1 cellular context compared by ENCODE assay signal in the genomic region with DNA sequence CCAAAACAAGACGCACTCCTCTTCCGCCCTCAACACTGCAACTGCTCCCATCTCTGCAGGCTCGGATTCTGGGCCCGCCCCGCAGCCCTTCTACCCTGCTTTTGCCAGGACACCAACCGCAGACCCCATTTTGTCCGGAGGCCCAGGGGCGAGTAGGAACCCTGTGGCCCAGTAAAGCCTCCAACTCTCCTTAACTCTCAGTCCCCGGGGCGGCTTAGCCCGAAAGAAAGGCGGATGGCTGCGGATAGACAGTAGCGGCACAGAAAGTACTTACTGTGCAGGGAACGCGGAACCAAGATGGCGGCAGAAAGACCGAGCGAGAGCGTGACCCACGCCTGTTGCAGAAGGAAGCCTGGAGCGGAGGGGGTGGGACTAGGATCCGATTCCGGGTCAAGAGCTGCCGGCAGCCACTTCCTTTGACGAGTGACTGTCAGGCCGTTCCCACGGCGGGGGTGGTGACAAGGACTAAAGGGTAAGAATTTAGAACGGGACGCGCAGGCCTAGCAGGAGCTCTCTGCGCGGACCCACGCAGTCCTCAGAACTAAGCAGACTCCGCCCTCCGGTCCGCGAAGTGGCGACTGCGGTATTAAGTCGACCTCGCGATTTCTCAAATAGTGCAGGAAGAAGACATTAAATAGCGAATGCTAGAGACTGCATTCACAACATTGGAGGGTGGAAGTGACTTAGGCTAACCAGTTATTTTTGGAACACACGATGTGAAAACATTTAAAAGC.
A peak's percentile ranks its signal among the peaks of the same experiment; 100 is the strongest.
TF ChIP-seq lines count a peak whose summit lies in the region.

Gene NACA (minus strand): TSS at position 311 of the 734 bp plus-strand sequence. CDS start 778 bp downstream, outside the sequence.

TF ChIP-seq in HepG2, 621 proteins besides CTCF, POLR2A, EP300 and RAD21 (continued from another document and continues in another):
- TF ChIP-seq ZBTB40 (IDR thresholded peaks at IDR 0.05): peak; percentile 66
- TF ChIP-seq ZBTB40 (CRISPR knock-in tag; IDR thresholded peaks at IDR 0.05): peak; percentile 63; the same call in 1 of the 2 replicates
- TF ChIP-seq HNF4A (CRISPR knock-in tag; IDR thresholded peaks at IDR 0.05): peak; percentile 24; the same call in 1 of the 2 replicates
- no peak for TF ChIP-seq SRSF9 (IDR thresholded peaks at IDR 0.05; ENCODE audit: borderline replicate concordance, insufficient read depth, low read depth, low read length, poor library complexity, severe bottlenecking)
- TF ChIP-seq ASH2L (IDR thresholded peaks at IDR 0.05; ENCODE audit: insufficient read length, low read depth, low read length): peak; percentile 96
- TF ChIP-seq, protein P1, sequence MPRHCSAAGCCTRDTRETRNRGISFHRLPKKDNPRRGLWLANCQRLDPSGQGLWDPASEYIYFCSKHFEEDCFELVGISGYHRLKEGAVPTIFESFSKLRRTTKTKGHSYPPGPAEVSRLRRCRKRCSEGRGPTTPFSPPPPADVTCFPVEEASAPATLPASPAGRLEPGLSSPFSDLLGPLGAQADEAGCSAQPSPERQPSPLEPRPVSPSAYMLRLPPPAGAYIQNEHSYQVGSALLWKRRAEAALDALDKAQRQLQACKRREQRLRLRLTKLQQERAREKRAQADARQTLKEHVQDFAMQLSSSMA (CRISPR knock-in tag; IDR thresholded peaks at IDR 0.05): no peak
- TF ChIP-seq REXO4 (CRISPR knock-in tag; IDR thresholded peaks at IDR 0.05; ENCODE audit: borderline replicate concordance): no peak
- peak; percentile 83 for TF ChIP-seq ARHGAP35 (CRISPR knock-in tag; IDR thresholded peaks at IDR 0.05; ENCODE audit: borderline replicate concordance)
- peak; percentile 85 for TF ChIP-seq ZMYM4 (CRISPR knock-in tag; IDR thresholded peaks at IDR 0.05)
- 0 out of 2 replicates have a peak, but pooled peaks have one; percentile 33 for TF ChIP-seq ARID5B (CRISPR knock-in tag; IDR thresholded peaks at IDR 0.05)
- TF ChIP-seq DRAP1 (CRISPR knock-in tag; IDR thresholded peaks at IDR 0.05): peak; percentile 82; the same call in 1 of the 2 replicates
- TF ChIP-seq, protein P2, sequence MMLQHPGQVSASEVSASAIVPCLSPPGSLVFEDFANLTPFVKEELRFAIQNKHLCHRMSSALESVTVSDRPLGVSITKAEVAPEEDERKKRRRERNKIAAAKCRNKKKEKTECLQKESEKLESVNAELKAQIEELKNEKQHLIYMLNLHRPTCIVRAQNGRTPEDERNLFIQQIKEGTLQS (CRISPR knock-in tag; IDR thresholded peaks at IDR 0.05): no peak
- TF ChIP-seq, protein P3, sequence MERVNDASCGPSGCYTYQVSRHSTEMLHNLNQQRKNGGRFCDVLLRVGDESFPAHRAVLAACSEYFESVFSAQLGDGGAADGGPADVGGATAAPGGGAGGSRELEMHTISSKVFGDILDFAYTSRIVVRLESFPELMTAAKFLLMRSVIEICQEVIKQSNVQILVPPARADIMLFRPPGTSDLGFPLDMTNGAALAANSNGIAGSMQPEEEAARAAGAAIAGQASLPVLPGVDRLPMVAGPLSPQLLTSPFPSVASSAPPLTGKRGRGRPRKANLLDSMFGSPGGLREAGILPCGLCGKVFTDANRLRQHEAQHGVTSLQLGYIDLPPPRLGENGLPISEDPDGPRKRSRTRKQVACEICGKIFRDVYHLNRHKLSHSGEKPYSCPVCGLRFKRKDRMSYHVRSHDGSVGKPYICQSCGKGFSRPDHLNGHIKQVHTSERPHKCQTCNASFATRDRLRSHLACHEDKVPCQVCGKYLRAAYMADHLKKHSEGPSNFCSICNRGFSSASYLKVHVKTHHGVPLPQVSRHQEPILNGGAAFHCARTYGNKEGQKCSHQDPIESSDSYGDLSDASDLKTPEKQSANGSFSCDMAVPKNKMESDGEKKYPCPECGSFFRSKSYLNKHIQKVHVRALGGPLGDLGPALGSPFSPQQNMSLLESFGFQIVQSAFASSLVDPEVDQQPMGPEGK (CRISPR knock-in tag; IDR thresholded peaks at IDR 0.05): peak; percentile 69
- TF ChIP-seq, protein P4, sequence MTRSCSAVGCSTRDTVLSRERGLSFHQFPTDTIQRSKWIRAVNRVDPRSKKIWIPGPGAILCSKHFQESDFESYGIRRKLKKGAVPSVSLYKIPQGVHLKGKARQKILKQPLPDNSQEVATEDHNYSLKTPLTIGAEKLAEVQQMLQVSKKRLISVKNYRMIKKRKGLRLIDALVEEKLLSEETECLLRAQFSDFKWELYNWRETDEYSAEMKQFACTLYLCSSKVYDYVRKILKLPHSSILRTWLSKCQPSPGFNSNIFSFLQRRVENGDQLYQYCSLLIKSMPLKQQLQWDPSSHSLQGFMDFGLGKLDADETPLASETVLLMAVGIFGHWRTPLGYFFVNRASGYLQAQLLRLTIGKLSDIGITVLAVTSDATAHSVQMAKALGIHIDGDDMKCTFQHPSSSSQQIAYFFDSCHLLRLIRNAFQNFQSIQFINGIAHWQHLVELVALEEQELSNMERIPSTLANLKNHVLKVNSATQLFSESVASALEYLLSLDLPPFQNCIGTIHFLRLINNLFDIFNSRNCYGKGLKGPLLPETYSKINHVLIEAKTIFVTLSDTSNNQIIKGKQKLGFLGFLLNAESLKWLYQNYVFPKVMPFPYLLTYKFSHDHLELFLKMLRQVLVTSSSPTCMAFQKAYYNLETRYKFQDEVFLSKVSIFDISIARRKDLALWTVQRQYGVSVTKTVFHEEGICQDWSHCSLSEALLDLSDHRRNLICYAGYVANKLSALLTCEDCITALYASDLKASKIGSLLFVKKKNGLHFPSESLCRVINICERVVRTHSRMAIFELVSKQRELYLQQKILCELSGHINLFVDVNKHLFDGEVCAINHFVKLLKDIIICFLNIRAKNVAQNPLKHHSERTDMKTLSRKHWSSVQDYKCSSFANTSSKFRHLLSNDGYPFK (CRISPR knock-in tag; IDR thresholded peaks at IDR 0.05; ENCODE audit: borderline replicate concordance): peak; percentile 93
- TF ChIP-seq, protein P5, sequence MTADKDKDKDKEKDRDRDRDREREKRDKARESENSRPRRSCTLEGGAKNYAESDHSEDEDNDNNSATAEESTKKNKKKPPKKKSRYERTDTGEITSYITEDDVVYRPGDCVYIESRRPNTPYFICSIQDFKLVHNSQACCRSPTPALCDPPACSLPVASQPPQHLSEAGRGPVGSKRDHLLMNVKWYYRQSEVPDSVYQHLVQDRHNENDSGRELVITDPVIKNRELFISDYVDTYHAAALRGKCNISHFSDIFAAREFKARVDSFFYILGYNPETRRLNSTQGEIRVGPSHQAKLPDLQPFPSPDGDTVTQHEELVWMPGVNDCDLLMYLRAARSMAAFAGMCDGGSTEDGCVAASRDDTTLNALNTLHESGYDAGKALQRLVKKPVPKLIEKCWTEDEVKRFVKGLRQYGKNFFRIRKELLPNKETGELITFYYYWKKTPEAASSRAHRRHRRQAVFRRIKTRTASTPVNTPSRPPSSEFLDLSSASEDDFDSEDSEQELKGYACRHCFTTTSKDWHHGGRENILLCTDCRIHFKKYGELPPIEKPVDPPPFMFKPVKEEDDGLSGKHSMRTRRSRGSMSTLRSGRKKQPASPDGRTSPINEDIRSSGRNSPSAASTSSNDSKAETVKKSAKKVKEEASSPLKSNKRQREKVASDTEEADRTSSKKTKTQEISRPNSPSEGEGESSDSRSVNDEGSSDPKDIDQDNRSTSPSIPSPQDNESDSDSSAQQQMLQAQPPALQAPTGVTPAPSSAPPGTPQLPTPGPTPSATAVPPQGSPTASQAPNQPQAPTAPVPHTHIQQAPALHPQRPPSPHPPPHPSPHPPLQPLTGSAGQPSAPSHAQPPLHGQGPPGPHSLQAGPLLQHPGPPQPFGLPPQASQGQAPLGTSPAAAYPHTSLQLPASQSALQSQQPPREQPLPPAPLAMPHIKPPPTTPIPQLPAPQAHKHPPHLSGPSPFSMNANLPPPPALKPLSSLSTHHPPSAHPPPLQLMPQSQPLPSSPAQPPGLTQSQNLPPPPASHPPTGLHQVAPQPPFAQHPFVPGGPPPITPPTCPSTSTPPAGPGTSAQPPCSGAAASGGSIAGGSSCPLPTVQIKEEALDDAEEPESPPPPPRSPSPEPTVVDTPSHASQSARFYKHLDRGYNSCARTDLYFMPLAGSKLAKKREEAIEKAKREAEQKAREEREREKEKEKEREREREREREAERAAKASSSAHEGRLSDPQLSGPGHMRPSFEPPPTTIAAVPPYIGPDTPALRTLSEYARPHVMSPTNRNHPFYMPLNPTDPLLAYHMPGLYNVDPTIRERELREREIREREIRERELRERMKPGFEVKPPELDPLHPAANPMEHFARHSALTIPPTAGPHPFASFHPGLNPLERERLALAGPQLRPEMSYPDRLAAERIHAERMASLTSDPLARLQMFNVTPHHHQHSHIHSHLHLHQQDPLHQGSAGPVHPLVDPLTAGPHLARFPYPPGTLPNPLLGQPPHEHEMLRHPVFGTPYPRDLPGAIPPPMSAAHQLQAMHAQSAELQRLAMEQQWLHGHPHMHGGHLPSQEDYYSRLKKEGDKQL (CRISPR knock-in tag; IDR thresholded peaks at IDR 0.05; ENCODE audit: low read depth): no peak
- peak; percentile 66; the same call in 1 of the 2 replicates for TF ChIP-seq MAZ (IDR thresholded peaks at IDR 0.05; ENCODE audit: borderline replicate concordance, low read depth, low read length)
- peak; percentile 72 for TF ChIP-seq MAZ (CRISPR knock-in tag; IDR thresholded peaks at IDR 0.05; ENCODE audit: low read depth)
